Comparison of ENCODE assay signal across 10 cellular contexts in genomic region chr22:37189011-37189466, GRCh38. TPM values are rescaled to one million over a fixed set of nuclear protein-coding genes. Genes with fewer than 3 reads are reported as not detected.
DNase-seq lines count a peak whose midpoint lies in the region; ATAC-seq and TF ChIP-seq lines count a peak whose summit lies in the region.
"Had no signal": no experiment of that assay in that cellular context is flagged by ENCODE, and none has a peak within 500 bp of the region (broad histone marks: within the 10 kb centered on the region; RNA-seq: fewer than 3 reads in every experiment).

No MANE protein-coding gene starts in this region.

- TF ChIP-seq CTCF in PC-3 (conservative IDR thresholded peaks at IDR 0.05; ENCODE audit: low read depth, low read length) (no peak), endothelial cell (IDR thresholded peaks at IDR 0.05; ENCODE audit: unreplicated experiment) (no peak), nephron progenitor cell (IDR thresholded peaks at IDR 0.05) (no peak)

- H4K20me1 ChIP-seq in BLaER1 treated with 17β-estradiol and CSF1 and Interleukin-3, amounts not matched to agents 10 nM and 100 nM: no peaks in the 10 kb centered on the region; a peak in 1 of 22 replicates
- no peaks in the 10 kb centered on the region for H4K20me1 ChIP-seq in PC-3 (ENCODE audit: low read length)

- H3K4me2 ChIP-seq in BLaER1 treated with 17β-estradiol and CSF1 and Interleukin-3, amounts not matched to agents 10 nM and 100 nM: peak overlapping the region in 9 of 11 experiments; percentile 68 to 92 (median 86); a peak in 14 of 22 replicates
- peak overlapping the region; percentile 79 for H3K4me2 ChIP-seq in PC-3 (ENCODE audit: low read length)

- 0 out of 2 replicates have a peak, but pooled peaks cover 4% of the 10 kb centered on the region for H3K79me2 ChIP-seq in PC-3 (ENCODE audit: low read length)

- H3K4me3 Mint-ChIP-seq in endothelial cell (ENCODE audit: unreplicated experiment) (peak overlapping the region; percentile 9), nephron progenitor cell (no peak overlapping the region)

- H3K27me3 ChIP-seq in BLaER1 treated with 17β-estradiol and CSF1 and Interleukin-3, amounts not matched to agents 10 nM and 100 nM: no peaks in the 10 kb centered on the region
- H3K27me3 ChIP-seq in PC-3 (ENCODE audit: low read length): no peaks in the 10 kb centered on the region
- H3K27me3 ChIP-seq in effector memory CD4-positive, alpha-beta T cell (replicated peaks; ENCODE audit: control insufficient read depth, insufficient read depth, low read length, poor library complexity, severe bottlenecking): no peaks in the 10 kb centered on the region

- ATAC-seq in PC-3 (peak; percentile 39), HG02981 (IDR thresholded peaks at IDR 0.05; ENCODE audit: unreplicated experiment) (no peak)

- H3K9me3 ChIP-seq in BLaER1 treated with 17β-estradiol and CSF1 and Interleukin-3, amounts not matched to agents 10 nM and 100 nM (replicated peaks in 1 of 11): peaks cover 6 to 16% (median 9%) of the 10 kb centered on the region in 11 experiments; a peak in 20 of 22 replicates
- no peaks in the 10 kb centered on the region for H3K9me3 ChIP-seq in PC-3 (ENCODE audit: low read length)
- H3K9me3 ChIP-seq in effector memory CD4-positive, alpha-beta T cell (ENCODE audit: control insufficient read depth, low read length): no peaks in the 10 kb centered on the region

- no peak overlapping the region for H3K4me3 ChIP-seq in BLaER1 treated with 17β-estradiol and CSF1 and Interleukin-3, amounts not matched to agents 10 nM and 100 nM
- peak overlapping the region; percentile 56 for H3K4me3 ChIP-seq in PC-3 (ENCODE audit: low read length)
- no peak overlapping the region for H3K4me3 ChIP-seq in effector memory CD4-positive, alpha-beta T cell (ENCODE audit: insufficient read depth, low read depth, low read length, poor library complexity, severe bottlenecking)

- H3K27me3 Mint-ChIP-seq in endothelial cell (ENCODE audit: unreplicated experiment) (peaks cover 2% of the 10 kb centered on the region), nephron progenitor cell (ENCODE audit: low read depth, poor library complexity) (no peaks in the 10 kb centered on the region)

- H3K36me3 Mint-ChIP-seq in endothelial cell (ENCODE audit: low read depth, unreplicated experiment) (peaks cover 3% of the 10 kb centered on the region), nephron progenitor cell (ENCODE audit: low read depth) (peaks cover 22% of the 10 kb centered on the region)

- H3K27ac ChIP-seq in BLaER1 treated with 17β-estradiol and CSF1 and Interleukin-3, amounts not matched to agents 10 nM and 100 nM: no peak overlapping the region
- H3K27ac ChIP-seq in PC-3 (ENCODE audit: low read length): peak overlapping the region; percentile 96
- H3K27ac ChIP-seq in effector memory CD4-positive, alpha-beta T cell (ENCODE audit: insufficient read depth, low read length, poor library complexity, severe bottlenecking): no peak overlapping the region

- H3K4me1 ChIP-seq in BLaER1 treated with 17β-estradiol and CSF1 and Interleukin-3, amounts not matched to agents 10 nM and 100 nM: peaks cover 43 to 50% (median 47%) of the 10 kb centered on the region in 10 experiments
- H3K4me1 ChIP-seq in PC-3 (ENCODE audit: insufficient read depth, low read length): peaks cover 60% of the 10 kb centered on the region
- H3K4me1 ChIP-seq in effector memory CD4-positive, alpha-beta T cell (ENCODE audit: control insufficient read depth, insufficient read depth, low read length, poor library complexity, severe bottlenecking): peaks cover 18% of the 10 kb centered on the region

- CTCF ChIA-PET in PC-3 (lab: Charles Lee): no interaction called here

- H3K9ac ChIP-seq in BLaER1 treated with 17β-estradiol and CSF1 and Interleukin-3, amounts not matched to agents 10 nM and 100 nM: no peak overlapping the region
- H3K9ac ChIP-seq in PC-3 (ENCODE audit: low read length): peak overlapping the region; percentile 80

- H3K36me3 ChIP-seq in BLaER1 treated with 17β-estradiol and CSF1 and Interleukin-3, amounts not matched to agents 10 nM and 100 nM: no peaks in the 10 kb centered on the region
- H3K36me3 ChIP-seq in PC-3 (ENCODE audit: low read depth, low read length): no peaks in the 10 kb centered on the region
- no peaks in the 10 kb centered on the region for H3K36me3 ChIP-seq in effector memory CD4-positive, alpha-beta T cell (ENCODE audit: control insufficient read depth, insufficient read depth, low read length)

- BruUV-seq in PC-3 (replicated peaks; lab: Mats Ljungman, UMichigan): no TSS peak

- DNase-seq in PC-3 (peak; percentile 82), endothelial cell (ENCODE audit: low spot score) (no peak), nephron progenitor cell (no peak), glomerular visceral epithelial cell (ENCODE audit: extremely low spot score) (no peak), OCI-M2 (lab: John Stamatoyannopoulos, UW; ENCODE audit: unreplicated experiment) (no peak)
- no peak for DNase-seq in effector memory CD4-positive, alpha-beta T cell
- DNase-seq: NCI-H2029 had no signal

- H3K27ac Mint-ChIP-seq in endothelial cell (ENCODE audit: unreplicated experiment): peak overlapping the region; percentile 48
- H3K27ac Mint-ChIP-seq in nephron progenitor cell: peak overlapping the region; percentile 85

- peaks cover 36% of the 10 kb centered on the region for H3K4me1 Mint-ChIP-seq in endothelial cell (ENCODE audit: unreplicated experiment)
- H3K4me1 Mint-ChIP-seq in nephron progenitor cell: peaks cover 57% of the 10 kb centered on the region

- H2AFZ ChIP-seq in PC-3 (ENCODE audit: low read length): no peak overlapping the region

- intact Hi-C loops in PC-3 (cut with micrococcal nuclease): no loop called here

- H3K9me3 Mint-ChIP-seq in endothelial cell (ENCODE audit: unreplicated experiment): no peaks in the 10 kb centered on the region
- peaks cover 30% of the 10 kb centered on the region for H3K9me3 Mint-ChIP-seq in nephron progenitor cell

- peaks cover 4% of the 10 kb centered on the region for H3F3A ChIP-seq in PC-3 (ENCODE audit: low read length, unreplicated experiment)

- H3K9me2 ChIP-seq in PC-3 (replicated peaks; ENCODE audit: low read length): no peaks in the 10 kb centered on the region

- POLR2A ChIA-PET in PC-3 (lab: Charles Lee; ENCODE audit: unreplicated experiment): no interaction called here

RNA-seq across cellular contexts. Expression of gene C1QTNF6, which starts 1.0 kb away (rescaled TPM):
- 3.8 and 5.5 TPM in 2 replicates for total RNA-seq in PC-3 (2014; rRNA removed)
- total RNA-seq in endothelial cell (ENCODE audit: unreplicated experiment): 32.7 TPM

RNA-seq across cellular contexts. Expression of gene SSTR3, which starts 23.2 kb away (rescaled TPM):
- total RNA-seq in PC-3 (2014; rRNA removed): 0.55 TPM in 1 of 2 replicates, not detected in the other
- 0.13 TPM for total RNA-seq in endothelial cell (ENCODE audit: unreplicated experiment)
- total RNA-seq: urinary bladder had no signal

RNA-seq across cellular contexts. Expression of gene IL2RB, which starts 39.3 kb away (rescaled TPM):
- total RNA-seq in PC-3 (2014; rRNA removed) (not detected in 2 replicates), endothelial cell (ENCODE audit: unreplicated experiment) (0.51 TPM)

RNA-seq across cellular contexts. Expression of gene RAC2, which starts 55.0 kb away (rescaled TPM):
- 50.5 and 54.5 TPM in 2 replicates for total RNA-seq in PC-3 (2014; rRNA removed)
- total RNA-seq in endothelial cell (ENCODE audit: unreplicated experiment): 16.6 TPM
